In genomic region chr1:235079443-235079967, GRCh38 we compare ENCODE assay signal across 11 cellular contexts. TPM values are rescaled to one million over a fixed set of nuclear protein-coding genes. Genes with fewer than 3 reads are reported as not detected.
DNase-seq lines count a peak whose midpoint lies in the region; ATAC-seq lines count a peak whose summit lies in the region.
"Had no signal": no experiment of that assay in that cellular context is flagged by ENCODE, and none has a peak within 500 bp of the region (broad histone marks: within the 10 kb centered on the region; RNA-seq: fewer than 3 reads in every experiment).

No MANE protein-coding gene starts in this region.

- H3K4me3 Mint-ChIP-seq in stimulated activated naive B cell treated with anti-CD40 and anti-IgM and Interleukin-4, amounts not matched to agents 10 μg/mL and 1 μg/mL and 100 μg/mL, for 72 hours: peak overlapping the region in 1 of 2 donors; percentile 9
- H3K4me3 Mint-ChIP-seq: CD8-positive, alpha-beta T cell had no signal

- no peak overlapping the region for H3K27ac Mint-ChIP-seq in stimulated activated naive B cell treated with anti-CD40 and anti-IgM and Interleukin-4, amounts not matched to agents 10 μg/mL and 1 μg/mL and 100 μg/mL, for 72 hours
- H3K27ac Mint-ChIP-seq: CD8-positive, alpha-beta T cell had no signal

- H3K36me3 Mint-ChIP-seq in stimulated activated naive B cell treated with anti-CD40 and anti-IgM and Interleukin-4, amounts not matched to agents 10 μg/mL and 1 μg/mL and 100 μg/mL, for 72 hours: no peaks in the 10 kb centered on the region
- H3K36me3 Mint-ChIP-seq: CD8-positive, alpha-beta T cell had no signal

- ATAC-seq in left ventricle myocardium superior: no peak
- ATAC-seq in stimulated activated naive B cell treated with anti-CD40 and anti-IgM and Interleukin-4, amounts not matched to agents 10 μg/mL and 1 μg/mL and 100 μg/mL, for 72 hours (replicated peaks): peak in 1 of 2 donors; percentile 7
- ATAC-seq in HG02973 (IDR thresholded peaks at IDR 0.05; ENCODE audit: unreplicated experiment): no peak
- ATAC-seq: activated naive CD4-positive, alpha-beta T cell treated with anti-CD3 and anti-CD28 coated beads, Interleukin-2, amount 50 U/mL, for 72 hours; CD8-positive, alpha-beta T cell; naive thymus-derived CD4-positive, alpha-beta T cell had no signal

- DNase-seq in activated CD4-positive, alpha-beta T cell treated with anti-CD3 and anti-CD28 coated beads for 48 hours: peak; percentile 58
- no peak for DNase-seq in activated CD4-positive, alpha-beta T cell treated with anti-CD3 and anti-CD28 coated beads for 1 hour
- peak; percentile 57 for DNase-seq in NCI-H82 treated with DMSO at 0.1 percent for 48 hours (lab: John Stamatoyannopoulos, UW; ENCODE audit: unreplicated experiment)
- DNase-seq in left ventricle myocardium superior: peak; percentile 45
- DNase-seq in stimulated activated naive B cell treated with anti-CD40 and anti-IgM and Interleukin-4, amounts not matched to agents 10 μg/mL and 1 μg/mL and 100 μg/mL, for 72 hours: peak; percentile 51
- no peak for DNase-seq in superior temporal gyrus (ENCODE audit: extremely low spot score)
- DNase-seq in 8988T: no peak
- DNase-seq: CD8-positive, alpha-beta T cell; naive thymus-derived CD4-positive, alpha-beta T cell had no signal

- intact Hi-C loops in left ventricle myocardium superior (cut with micrococcal nuclease): loop anchor here (5.0 to 10.0 kb wide), 3 partner anchors 85 to 477 kb away; no protein-coding TSS in a partner anchor

- H3K27me3 Mint-ChIP-seq in stimulated activated naive B cell treated with anti-CD40 and anti-IgM and Interleukin-4, amounts not matched to agents 10 μg/mL and 1 μg/mL and 100 μg/mL, for 72 hours: no peaks in the 10 kb centered on the region
- H3K27me3 Mint-ChIP-seq: naive thymus-derived CD4-positive, alpha-beta T cell had no signal

- H3K4me1 Mint-ChIP-seq in stimulated activated naive B cell treated with anti-CD40 and anti-IgM and Interleukin-4, amounts not matched to agents 10 μg/mL and 1 μg/mL and 100 μg/mL, for 72 hours: peaks cover 20 to 42% of the 10 kb centered on the region in 2 donors

- no peaks in the 10 kb centered on the region for H3K9me3 Mint-ChIP-seq in stimulated activated naive B cell treated with anti-CD40 and anti-IgM and Interleukin-4, amounts not matched to agents 10 μg/mL and 1 μg/mL and 100 μg/mL, for 72 hours
- H3K9me3 Mint-ChIP-seq: activated naive CD4-positive, alpha-beta T cell treated with anti-CD3 and anti-CD28 coated beads, Interleukin-2, amount 50 U/mL, for 72 hours; CD8-positive, alpha-beta T cell had no signal

RNA-seq across cellular contexts. Expression of gene TOMM20, which starts 49.1 kb away (rescaled TPM):
- total RNA-seq in left ventricle myocardium superior: 95.8 TPM

Comparison
In these comparisons a context has a peak if more than half of its experiments do, and no peak if none do; other contexts are left out.
1. DNase-seq: peak in activated CD4-positive, alpha-beta T cell treated with anti-CD3 and anti-CD28 coated beads for 48 hours (single experiment), NCI-H82 treated with DMSO at 0.1 percent for 48 hours (single experiment), left ventricle myocardium superior (single experiment) and stimulated activated naive B cell treated with anti-CD40 and anti-IgM and Interleukin-4, amounts not matched to agents 10 μg/mL and 1 μg/mL and 100 μg/mL, for 72 hours (single experiment); none in activated CD4-positive, alpha-beta T cell treated with anti-CD3 and anti-CD28 coated beads for 1 hour (single experiment), superior temporal gyrus (single experiment) and 8988T (single experiment).